Comparison of ENCODE assay signal across 10 cellular contexts in genomic region chr6:167350322-167350721, GRCh38. TPM values are rescaled to one million over a fixed set of nuclear protein-coding genes. Genes with fewer than 3 reads are reported as not detected.
DNase-seq lines count a peak whose midpoint lies in the region; ATAC-seq and TF ChIP-seq lines count a peak whose summit lies in the region.
"Had no signal": no experiment of that assay in that cellular context is flagged by ENCODE, and none has a peak within 500 bp of the region (broad histone marks: within the 10 kb centered on the region; RNA-seq: fewer than 3 reads in every experiment).

No MANE protein-coding gene starts in this region.

- H3K27ac Mint-ChIP-seq in activated CD8-positive, alpha-beta memory T cell treated with anti-CD3 and anti-CD28 coated beads, Interleukin-2, amount 10 ng/mL, durations not matched to agents 7 days and 5 days, result peak overlapping the region; percentile 47
- peak overlapping the region; percentile 58 to 61 for H3K27ac Mint-ChIP-seq in activated naive CD4-positive, alpha-beta T cell treated with anti-CD3 and anti-CD28 coated beads, Interleukin-2, amount 50 U/mL, for 72 hours

- POLR2A ChIA-PET in GM10248 (lab: Yijun Ruan, JAX), result no interaction called here

- H3K27me3 ChIP-seq in lower lobe of right lung (ENCODE audit: low read depth), result peaks cover 6% of the 10 kb centered on the region
- H3K27me3 ChIP-seq in thoracic aorta (replicated peaks; ENCODE audit: insufficient read depth), result no peaks in the 10 kb centered on the region

- CTCF ChIA-PET in activated CD8-positive, alpha-beta memory T cell treated with anti-CD3 and anti-CD28 coated beads, Interleukin-2, amount 10 ng/mL, durations not matched to agents 7 days and 5 days (lab: Charles Lee), result interaction anchor here (1.2 to 1.9 kb wide), 2 partner anchors 60 to 394 kb away, joined by 4 to 8 read pairs; partner anchors contain the start of genes RNASET2 and UNC93A
- CTCF ChIA-PET in GM10248 (lab: Yijun Ruan, JAX), result interaction anchor here (1.5 kb wide), 1 partner anchor 8 kb away, joined by 5 read pairs; no protein-coding TSS in a partner anchor

- H3K27ac ChIP-seq in lower lobe of right lung (peak overlapping the region; percentile 73), thoracic aorta (no peak overlapping the region)
- H3K27ac ChIP-seq: RWPE1 had no signal

- H3K9me3 ChIP-seq in lower lobe of right lung (no peaks in the 10 kb centered on the region), thoracic aorta (peaks cover 6% of the 10 kb centered on the region)

- no peak for DNase-seq in activated CD8-positive, alpha-beta memory T cell treated with anti-CD3 and anti-CD28 coated beads, Interleukin-2, amount 10 ng/mL, durations not matched to agents 7 days and 5 days
- DNase-seq in activated CD8-positive, alpha-beta memory T cell treated with anti-CD3 and anti-CD28 coated beads for 24 hours, result no peak
- no peak for DNase-seq in activated naive CD4-positive, alpha-beta T cell treated with anti-CD3 and anti-CD28 coated beads, Interleukin-2, amount 50 U/mL, for 72 hours (ENCODE audit: low spot score in 2 of 2)
- DNase-seq in lower lobe of right lung, result no peak
- no peak for DNase-seq in thoracic aorta (ENCODE audit: low spot score)
- no peak for DNase-seq in GM10248 (ENCODE audit: extremely low spot score)

- H3K36me3 ChIP-seq in lower lobe of right lung, result no peaks in the 10 kb centered on the region
- no peaks in the 10 kb centered on the region for H3K36me3 ChIP-seq in thoracic aorta

- H3K36me3 Mint-ChIP-seq in activated CD8-positive, alpha-beta memory T cell treated with anti-CD3 and anti-CD28 coated beads, Interleukin-2, amount 10 ng/mL, durations not matched to agents 7 days and 5 days, result peaks cover 11% of the 10 kb centered on the region
- H3K36me3 Mint-ChIP-seq in activated naive CD4-positive, alpha-beta T cell treated with anti-CD3 and anti-CD28 coated beads, Interleukin-2, amount 50 U/mL, for 72 hours, result peaks cover 10 to 20% of the 10 kb centered on the region in 2 donors

- H3K9me3 Mint-ChIP-seq in activated CD8-positive, alpha-beta memory T cell treated with anti-CD3 and anti-CD28 coated beads, Interleukin-2, amount 10 ng/mL, durations not matched to agents 7 days and 5 days (ENCODE audit: low read depth), result no peaks in the 10 kb centered on the region
- H3K9me3 Mint-ChIP-seq in activated naive CD4-positive, alpha-beta T cell treated with anti-CD3 and anti-CD28 coated beads, Interleukin-2, amount 50 U/mL, for 72 hours, result no peaks in the 10 kb centered on the region

- H3K27me3 Mint-ChIP-seq in activated CD8-positive, alpha-beta memory T cell treated with anti-CD3 and anti-CD28 coated beads, Interleukin-2, amount 10 ng/mL, durations not matched to agents 7 days and 5 days, result peaks cover 71% of the 10 kb centered on the region

- H3K4me3 ChIP-seq in lower lobe of right lung, result peak overlapping the region; percentile 56
- peak overlapping the region; percentile 65 for H3K4me3 ChIP-seq in thoracic aorta

- ATAC-seq in activated CD8-positive, alpha-beta memory T cell treated with anti-CD3 and anti-CD28 coated beads, Interleukin-2, amount 10 ng/mL, durations not matched to agents 7 days and 5 days, result no peak
- no peak for ATAC-seq in activated naive CD4-positive, alpha-beta T cell treated with anti-CD3 and anti-CD28 coated beads, Interleukin-2, amount 50 U/mL, for 72 hours
- peak; percentile 23 to 51 for ATAC-seq in lower lobe of right lung
- ATAC-seq in thoracic aorta (ENCODE audit: insufficient number of reproducible peaks, low FRiP score, low read depth), result no peak
- no peak for ATAC-seq in HG03025 (IDR thresholded peaks at IDR 0.05; ENCODE audit: low FRiP score, unreplicated experiment)
- ATAC-seq in GM21526 (IDR thresholded peaks at IDR 0.05; ENCODE audit: low FRiP score, unreplicated experiment), result no peak

- peaks cover 26% of the 10 kb centered on the region for H3K4me1 Mint-ChIP-seq in activated CD8-positive, alpha-beta memory T cell treated with anti-CD3 and anti-CD28 coated beads, Interleukin-2, amount 10 ng/mL, durations not matched to agents 7 days and 5 days

- intact Hi-C loops in lower lobe of right lung (cut with DNase I), result no loop called here

- peak overlapping the region; percentile 69 for H3K4me3 Mint-ChIP-seq in activated CD8-positive, alpha-beta memory T cell treated with anti-CD3 and anti-CD28 coated beads, Interleukin-2, amount 10 ng/mL, durations not matched to agents 7 days and 5 days

- peaks cover 24% of the 10 kb centered on the region for H3K4me1 ChIP-seq in lower lobe of right lung
- peaks cover 4 to 14% of the 10 kb centered on the region in 2 donors for H3K4me1 ChIP-seq in thoracic aorta (ENCODE audit: control insufficient read depth in 1 of 2, low read depth in 2 of 2)

- TF ChIP-seq CTCF in lower lobe of right lung (IDR thresholded peaks at IDR 0.05) (no peak), thoracic aorta (IDR thresholded peaks at IDR 0.05) (no peak), GM10248 (IDR thresholded peaks at IDR 0.05; ENCODE audit: control extremely low read depth, extremely low read depth, low read depth, missing control alignments) (no peak)

RNA-seq across cellular contexts. Expression of gene TTLL2, which starts 25.4 kb away (rescaled TPM):
- not detected for total RNA-seq in activated CD8-positive, alpha-beta memory T cell treated with anti-CD3 and anti-CD28 coated beads, Interleukin-2, amount 10 ng/mL, durations not matched to agents 7 days and 5 days
- not detected for total RNA-seq in activated naive CD4-positive, alpha-beta T cell treated with anti-CD3 and anti-CD28 coated beads, Interleukin-2, amount 50 U/mL, for 72 hours
- total RNA-seq in lower lobe of right lung (not detected), thoracic aorta (not detected)
- total RNA-seq: kidney epithelial cell had no signal

RNA-seq across cellular contexts. Expression of gene UNC93A, which starts 59.2 kb away (rescaled TPM):
- not detected for total RNA-seq in activated CD8-positive, alpha-beta memory T cell treated with anti-CD3 and anti-CD28 coated beads, Interleukin-2, amount 10 ng/mL, durations not matched to agents 7 days and 5 days
- total RNA-seq in activated naive CD4-positive, alpha-beta T cell treated with anti-CD3 and anti-CD28 coated beads, Interleukin-2, amount 50 U/mL, for 72 hours, result not detected
- not detected for total RNA-seq in lower lobe of right lung
- total RNA-seq in thoracic aorta, result not detected
- total RNA-seq: kidney epithelial cell had no signal

Comparison
In these comparisons a context has a peak if more than half of its experiments do, and no peak if none do; other contexts are left out.
1. ATAC-seq: peak in lower lobe of right lung (2 of 2); none in activated CD8-positive, alpha-beta memory T cell treated with anti-CD3 and anti-CD28 coated beads, Interleukin-2, amount 10 ng/mL, durations not matched to agents 7 days and 5 days (single experiment), activated naive CD4-positive, alpha-beta T cell treated with anti-CD3 and anti-CD28 coated beads, Interleukin-2, amount 50 U/mL, for 72 hours (0 of 2), thoracic aorta (single experiment), HG03025 (single experiment) and GM21526 (single experiment).